Comparison of ENCODE assay signal across 8 cellular contexts in genomic region chr2:135985018-135985825, GRCh38. TPM values are rescaled to one million over a fixed set of nuclear protein-coding genes. Genes with fewer than 3 reads are reported as not detected.
A peak's percentile ranks its signal among the peaks of the same experiment; 100 is the strongest.
DNase-seq lines count a peak whose midpoint lies in the region; ATAC-seq and TF ChIP-seq lines count a peak whose summit lies in the region.

DARS1 (minus strand) TSS chr2:135985626; CDS start chr2:135985468, 158 bp downstream.

- intact Hi-C loops in left ventricle myocardium inferior (cut with micrococcal nuclease): no loop called here
- intact Hi-C loops in upper lobe of right lung (cut with DNase I): no loop called here

- peak within 1 kb of the TSS; percentile 98 for H3K27ac ChIP-seq in left ventricle myocardium inferior (replicated peaks)
- H3K27ac ChIP-seq in upper lobe of right lung: peak within 1 kb of the TSS; percentile 98

- H3K4me1 Mint-ChIP-seq in T-helper 17 cell (peaks cover 23% of the 10 kb centered on the region), progenitor cell of endocrine pancreas (ENCODE audit: low read depth) (peaks cover 8% of the 10 kb centered on the region)

- peaks cover 26% of the 10 kb centered on the region for H3K36me3 ChIP-seq in left ventricle myocardium inferior
- peaks cover 23% of the 10 kb centered on the region for H3K36me3 ChIP-seq in upper lobe of right lung

- peak; percentile 50 for ATAC-seq in GM18499 (IDR thresholded peaks at IDR 0.05; ENCODE audit: insufficient read depth, unreplicated experiment)
- ATAC-seq in HG02885 (IDR thresholded peaks at IDR 0.05; ENCODE audit: poor library complexity, unreplicated experiment): peak; percentile 83
- ATAC-seq in T-helper 17 cell: peak; percentile 88
- ATAC-seq in upper lobe of right lung: peak; percentile 97

- H3K27me3 Mint-ChIP-seq in T-helper 17 cell: no peaks in the 10 kb centered on the region
- H3K27me3 Mint-ChIP-seq in progenitor cell of endocrine pancreas: no peaks in the 10 kb centered on the region

- peak; percentile 94 for DNase-seq in NCI-H1694 (lab: John Stamatoyannopoulos, UW)
- DNase-seq in T-helper 17 cell: peak; percentile 65 to 72 (median 71)
- DNase-seq in amygdala (lab: John Stamatoyannopoulos, UW): peak; percentile 30 to 91 (median 80)
- peak; percentile 92 for DNase-seq in left ventricle myocardium inferior
- DNase-seq in progenitor cell of endocrine pancreas (ENCODE audit: low spot score, unreplicated experiment): peak; percentile 89
- peak; percentile 95 for DNase-seq in upper lobe of right lung

- H3K36me3 Mint-ChIP-seq in T-helper 17 cell (ENCODE audit: low read depth) (peaks cover 2% of the 10 kb centered on the region), progenitor cell of endocrine pancreas (ENCODE audit: insufficient read depth) (peaks cover 2% of the 10 kb centered on the region)

- H3K4me3 ChIP-seq in left ventricle myocardium inferior: peak within 1 kb of the TSS; percentile 97
- peak within 1 kb of the TSS; percentile 98 for H3K4me3 ChIP-seq in upper lobe of right lung

- peak within 1 kb of the TSS; percentile 96 for H3K4me3 Mint-ChIP-seq in T-helper 17 cell
- peak within 1 kb of the TSS; percentile 91 for H3K4me3 Mint-ChIP-seq in progenitor cell of endocrine pancreas (ENCODE audit: low read depth)

- no peak for TF ChIP-seq CTCF in left ventricle myocardium inferior (IDR thresholded peaks at IDR 0.05; ENCODE audit: borderline replicate concordance)
- TF ChIP-seq CTCF in progenitor cell of endocrine pancreas (IDR thresholded peaks at IDR 0.05; ENCODE audit: unreplicated experiment): no peak
- TF ChIP-seq CTCF in upper lobe of right lung (IDR thresholded peaks at IDR 0.05): no peak

- H3K27me3 ChIP-seq in left ventricle myocardium inferior (ENCODE audit: low read depth): no peaks in the 10 kb centered on the region
- no peaks in the 10 kb centered on the region for H3K27me3 ChIP-seq in upper lobe of right lung

- H3K27ac Mint-ChIP-seq in T-helper 17 cell (peak within 1 kb of the TSS; percentile 98), progenitor cell of endocrine pancreas (peak within 1 kb of the TSS; percentile 99)

- H3K4me1 ChIP-seq in left ventricle myocardium inferior (peaks cover 46% of the 10 kb centered on the region), upper lobe of right lung (peaks cover 11% of the 10 kb centered on the region)

- H3K9me3 Mint-ChIP-seq in progenitor cell of endocrine pancreas (ENCODE audit: low read depth): no peaks in the 10 kb centered on the region

- no peaks in the 10 kb centered on the region for H3K9me3 ChIP-seq in T-helper 17 cell (ENCODE audit: control insufficient read depth, low read length, poor library complexity, severe bottlenecking)
- H3K9me3 ChIP-seq in left ventricle myocardium inferior (replicated peaks): no peaks in the 10 kb centered on the region
- no peaks in the 10 kb centered on the region for H3K9me3 ChIP-seq in upper lobe of right lung

RNA-seq across cellular contexts. Expression of gene DARS1, which starts in this region (rescaled TPM):
- total RNA-seq in T-helper 17 cell (10 to 100 TPM; 53.8 to 72.1 TPM), left ventricle myocardium inferior (56.3 TPM), progenitor cell of endocrine pancreas (65.0 and 69.7 TPM in 2 replicates), upper lobe of right lung (55.3 TPM)

Comparison
In these comparisons a context has a peak if more than half of its experiments do, and no peak if none do; other contexts are left out.
1. Peak in every context shown above with its lines: DNase-seq, ATAC-seq, H3K4me3 ChIP-seq and H3K27ac ChIP-seq.